ENCODE assay signal across 23 cellular contexts in genomic region chr7:73599151-73599882, GRCh38. TPM values are rescaled to one million over a fixed set of nuclear protein-coding genes. Genes with fewer than 3 reads are reported as not detected.
DNase-seq lines count a peak whose midpoint lies in the region; ATAC-seq and TF ChIP-seq lines count a peak whose summit lies in the region.
"Had no signal": no experiment of that assay in that cellular context is flagged by ENCODE, and none has a peak within 500 bp of the region (broad histone marks: within the 10 kb centered on the region; RNA-seq: fewer than 3 reads in every experiment).

No MANE protein-coding gene starts in this region.

- H3K27ac ChIP-seq in osteoblast (ENCODE audit: low read depth, low read length) (no peak overlapping the region), esophagus squamous epithelium (no peak overlapping the region)
- H3K27ac ChIP-seq: BLaER1, HL-60 had no signal

- peaks cover 9% of the 10 kb centered on the region for H3K27me3 Mint-ChIP-seq in activated CD8-positive, alpha-beta T cell treated with anti-CD3 and anti-CD28 coated beads, Interleukin-2, amount 10 ng/mL, durations not matched to agents 7 days and 5 days (ENCODE audit: low read depth)

- no peaks in the 10 kb centered on the region for H3K36me3 Mint-ChIP-seq in activated CD8-positive, alpha-beta T cell treated with anti-CD3 and anti-CD28 coated beads, Interleukin-2, amount 10 ng/mL, durations not matched to agents 7 days and 5 days (ENCODE audit: low read depth)
- H3K36me3 Mint-ChIP-seq: CD8-positive, alpha-beta T cell had no signal

- no peak overlapping the region for H3K27ac Mint-ChIP-seq in activated CD8-positive, alpha-beta T cell treated with anti-CD3 and anti-CD28 coated beads, Interleukin-2, amount 10 ng/mL, durations not matched to agents 7 days and 5 days
- H3K27ac Mint-ChIP-seq: CD8-positive, alpha-beta T cell; HFFc6 had no signal

- H4K20me1 ChIP-seq in osteoblast (ENCODE audit: insufficient read depth, low read length), result no peaks in the 10 kb centered on the region
- H4K20me1 ChIP-seq: BLaER1 had no signal

- H3K27me3 ChIP-seq in osteoblast (ENCODE audit: insufficient read depth, low read length) (no peaks in the 10 kb centered on the region), esophagus squamous epithelium (peaks cover 0 to 60% (median 0%) of the 10 kb centered on the region in 4 donors)
- H3K27me3 ChIP-seq: BLaER1 had no signal

- H3K79me2 ChIP-seq in osteoblast (ENCODE audit: insufficient read depth, low read length), result no peaks in the 10 kb centered on the region

- H3K9me3 ChIP-seq in osteoblast (ENCODE audit: low read depth, low read length) (no peaks in the 10 kb centered on the region), esophagus squamous epithelium (no peaks in the 10 kb centered on the region)
- H3K9me3 ChIP-seq: BLaER1 had no signal

- H3K4me1 ChIP-seq in osteoblast (ENCODE audit: insufficient read depth, low read length), result no peaks in the 10 kb centered on the region
- H3K4me1 ChIP-seq in esophagus squamous epithelium, result no peaks in the 10 kb centered on the region

- POLR2A ChIA-PET in activated CD8-positive, alpha-beta T cell treated with anti-CD3 and anti-CD28 coated beads, Interleukin-2, amount 10 ng/mL, durations not matched to agents 7 days and 5 days (lab: Charles Lee), result no interaction called here

- intact Hi-C loops in Right ventricle myocardium inferior (cut with DNase I), result no loop called here
- intact Hi-C loops in left ventricle myocardium superior (cut with micrococcal nuclease), result no loop called here
- intact Hi-C loops in esophagus squamous epithelium (cut with DNase I), result no loop called here

- no peak overlapping the region for H2AFZ ChIP-seq in osteoblast (ENCODE audit: low read length)

- no peak overlapping the region for H3K4me3 Mint-ChIP-seq in activated CD8-positive, alpha-beta T cell treated with anti-CD3 and anti-CD28 coated beads, Interleukin-2, amount 10 ng/mL, durations not matched to agents 7 days and 5 days
- H3K4me3 Mint-ChIP-seq: CD8-positive, alpha-beta T cell; HFFc6 had no signal

- CTCF ChIA-PET in activated CD8-positive, alpha-beta T cell treated with anti-CD3 and anti-CD28 coated beads, Interleukin-2, amount 10 ng/mL, durations not matched to agents 7 days and 5 days (lab: Charles Lee), result interaction anchor here (1.0 to 2.0 kb wide), 2 partner anchors 136 to 140 kb away, joined by 4 to 8 read pairs; no protein-coding TSS in a partner anchor

- H3K36me3 ChIP-seq in osteoblast (ENCODE audit: insufficient read depth, low read length), result no peaks in the 10 kb centered on the region
- H3K36me3 ChIP-seq in esophagus squamous epithelium, result no peaks in the 10 kb centered on the region
- H3K36me3 ChIP-seq: BLaER1 had no signal

- no peaks in the 10 kb centered on the region for H3K9me3 Mint-ChIP-seq in activated CD8-positive, alpha-beta T cell treated with anti-CD3 and anti-CD28 coated beads, Interleukin-2, amount 10 ng/mL, durations not matched to agents 7 days and 5 days (ENCODE audit: insufficient read depth)
- H3K9me3 Mint-ChIP-seq: CD8-positive, alpha-beta T cell; HFFc6 had no signal

- no peak overlapping the region for H3K4me2 ChIP-seq in osteoblast (ENCODE audit: insufficient read depth, low read length)
- H3K4me2 ChIP-seq: BLaER1 had no signal

- peak; percentile 51 for DNase-seq in Right ventricle myocardium inferior (ENCODE audit: missing footprints)
- DNase-seq in left ventricle myocardium superior, result no peak
- no peak for DNase-seq in left lobe of liver (ENCODE audit: low spot score)
- peak; percentile 70 for DNase-seq in osteoblast (ENCODE audit: insufficient read length, low spot score, missing footprints)
- DNase-seq in activated CD8-positive, alpha-beta T cell treated with anti-CD3 and anti-CD28 coated beads, Interleukin-2, amount 10 ng/mL, durations not matched to agents 7 days and 5 days, result no peak
- DNase-seq in DMS79 treated with DMSO at 0.1 percent for 48 hours (lab: John Stamatoyannopoulos, UW), result no peak
- DNase-seq in foreskin melanocyte, result no peak
- no peak for DNase-seq in esophagus squamous epithelium (lab: John Stamatoyannopoulos, UW)
- DNase-seq: 8988T; Calu3; CD8-positive, alpha-beta T cell; DND-41; EL; GOT3; H7; HFFc6; IMR-90 had no signal

- no peaks in the 10 kb centered on the region for H3K4me1 Mint-ChIP-seq in activated CD8-positive, alpha-beta T cell treated with anti-CD3 and anti-CD28 coated beads, Interleukin-2, amount 10 ng/mL, durations not matched to agents 7 days and 5 days (ENCODE audit: low read depth)

- no peak overlapping the region for H3K4me3 ChIP-seq in osteoblast (ENCODE audit: insufficient read depth, low read length)
- H3K4me3 ChIP-seq in esophagus squamous epithelium, result no peak overlapping the region
- H3K4me3 ChIP-seq: BLaER1, GM12878 had no signal

- TF ChIP-seq POLR2A in esophagus squamous epithelium (IDR thresholded peaks at IDR 0.05), result no peak

- 65 to 81% methylated on average over 7 to 8 of the region's 13 CpGs for WGBS in esophagus squamous epithelium, 2 donors

- ATAC-seq in Right ventricle myocardium inferior, result no peak
- ATAC-seq in left ventricle myocardium superior, result no peak
- ATAC-seq in left lobe of liver, result peak; percentile 1
- ATAC-seq in activated CD8-positive, alpha-beta T cell treated with anti-CD3 and anti-CD28 coated beads, Interleukin-2, amount 10 ng/mL, durations not matched to agents 7 days and 5 days, result no peak
- ATAC-seq: CD8-positive, alpha-beta T cell; GM12878; HCT116 had no signal

- TF ChIP-seq CTCF in osteoblast (IDR thresholded peaks at IDR 0.05; ENCODE audit: extremely low read depth, low read depth, low read length) (no peak), esophagus squamous epithelium (IDR thresholded peaks at IDR 0.05) (no peak)

RNA-seq across cellular contexts. Expression of gene TBL2, which starts 20.9 kb away (rescaled TPM):
- total RNA-seq in Right ventricle myocardium inferior (10.4 TPM), left ventricle myocardium superior (7.8 TPM), left lobe of liver (16.1 TPM), osteoblast (56.1 and 66.6 TPM in 2 replicates), esophagus squamous epithelium (10 to 100 TPM; 18.1 to 34.8 (median 26.7) TPM)
- total RNA-seq in activated CD8-positive, alpha-beta T cell treated with anti-CD3 and anti-CD28 coated beads, Interleukin-2, amount 10 ng/mL, durations not matched to agents 7 days and 5 days, result 10 to 100 TPM; 26.1 to 26.4 TPM

RNA-seq across cellular contexts. Expression of gene MLXIPL, which starts 25.0 kb away (rescaled TPM):
- total RNA-seq in Right ventricle myocardium inferior, result 6.4 TPM
- total RNA-seq in left ventricle myocardium superior, result 9.6 TPM
- total RNA-seq in left lobe of liver, result 457 TPM
- total RNA-seq in osteoblast, result 0.29 and 0.72 TPM in 2 replicates
- total RNA-seq in activated CD8-positive, alpha-beta T cell treated with anti-CD3 and anti-CD28 coated beads, Interleukin-2, amount 10 ng/mL, durations not matched to agents 7 days and 5 days, result not detected
- total RNA-seq in esophagus squamous epithelium, result 10 to 100 TPM in 1 of 4 donors, 1 to 10 TPM in 2, under 1 TPM in 1; 0.53 to 13.5 (median 2.9) TPM
- total RNA-seq: CD8-positive, alpha-beta T cell; G401; HFFc6; HT1080; IMR-90 had no signal

RNA-seq across cellular contexts. Expression of gene BCL7B, which starts 41.8 kb away (rescaled TPM):
- 71.5 TPM for total RNA-seq in Right ventricle myocardium inferior
- 80.7 TPM for total RNA-seq in left ventricle myocardium superior
- 21.9 TPM for total RNA-seq in left lobe of liver
- total RNA-seq in osteoblast, result 26.8 and 32.9 TPM in 2 replicates
- 10 to 100 TPM; 76.8 to 80.8 TPM for total RNA-seq in activated CD8-positive, alpha-beta T cell treated with anti-CD3 and anti-CD28 coated beads, Interleukin-2, amount 10 ng/mL, durations not matched to agents 7 days and 5 days
- total RNA-seq in esophagus squamous epithelium, result 10 to 100 TPM; 39.8 to 55.3 (median 43.0) TPM

Comparison
In these comparisons a context has a peak if more than half of its experiments do, and no peak if none do; other contexts are left out.
1. DNase-seq: peak in Right ventricle myocardium inferior (single experiment) and osteoblast (single experiment); none in left ventricle myocardium superior (single experiment), left lobe of liver (single experiment), activated CD8-positive, alpha-beta T cell treated with anti-CD3 and anti-CD28 coated beads, Interleukin-2, amount 10 ng/mL, durations not matched to agents 7 days and 5 days (single experiment), DMS79 treated with DMSO at 0.1 percent for 48 hours (single experiment), foreskin melanocyte (single experiment) and esophagus squamous epithelium (single experiment).
2. RNA of gene MLXIPL, which starts 25.0 kb away (total RNA-seq): 457 TPM in left lobe of liver (single experiment); 9.6 TPM in left ventricle myocardium superior (single experiment), 6.4 TPM in Right ventricle myocardium inferior (single experiment), 0.53 to 13.5 TPM in esophagus squamous epithelium, 0.29 to 0.72 TPM in osteoblast and not detected in activated CD8-positive, alpha-beta T cell treated with anti-CD3 and anti-CD28 coated beads, Interleukin-2, amount 10 ng/mL, durations not matched to agents 7 days and 5 days; every median in the first group is over 10 times any median in the second.